ENCODE assay signal across 8 cellular contexts in genomic region chr3:113035387-113035982, GRCh38. TPM values are rescaled to one million over a fixed set of nuclear protein-coding genes. Genes with fewer than 3 reads are reported as not detected.
A peak's percentile ranks its signal among the peaks of the same experiment; 100 is the strongest.
DNase-seq lines count a peak whose midpoint lies in the region; ATAC-seq and TF ChIP-seq lines count a peak whose summit lies in the region.

No MANE protein-coding gene starts in this region.

- H3K9me3 Mint-ChIP-seq in CD8-positive, alpha-beta memory T cell, result no peaks in the 10 kb centered on the region
- no peaks in the 10 kb centered on the region for H3K9me3 Mint-ChIP-seq in activated T-cell treated with anti-CD3 and anti-CD28 coated beads, Interleukin-2, amount 50 U/mL, for 4 hours

- no peak overlapping the region for H3K27ac ChIP-seq in CD8-positive, alpha-beta memory T cell (ENCODE audit: low read depth, low read length)
- no peak overlapping the region for H3K27ac ChIP-seq in parathyroid adenoma

- ATAC-seq in GM18861 (IDR thresholded peaks at IDR 0.05; ENCODE audit: unreplicated experiment), result peak; percentile 75
- peak; percentile 77 for ATAC-seq in HG03442 (IDR thresholded peaks at IDR 0.05; ENCODE audit: unreplicated experiment)
- peak; percentile 63 to 77 for ATAC-seq in activated T-cell treated with anti-CD3 and anti-CD28 coated beads, Interleukin-2, amount 50 U/mL, for 4 hours
- ATAC-seq in HG03565 (IDR thresholded peaks at IDR 0.05; ENCODE audit: unreplicated experiment), result no peak

- no peaks in the 10 kb centered on the region for H3K36me3 ChIP-seq in CD8-positive, alpha-beta memory T cell (ENCODE audit: insufficient read depth, low read length)
- H3K36me3 ChIP-seq in parathyroid adenoma (ENCODE audit: control insufficient read depth, insufficient read depth, low read length), result no peaks in the 10 kb centered on the region

- no peak overlapping the region for H3K27ac Mint-ChIP-seq in CD8-positive, alpha-beta memory T cell

- no peaks in the 10 kb centered on the region for H3K27me3 ChIP-seq in CD8-positive, alpha-beta memory T cell (ENCODE audit: insufficient read depth, low read length, poor library complexity, severe bottlenecking)
- no peaks in the 10 kb centered on the region for H3K27me3 ChIP-seq in parathyroid adenoma (ENCODE audit: control insufficient read depth, insufficient read depth, low read length)

- POLR2A ChIA-PET in CD8-positive, alpha-beta memory T cell (lab: Charles Lee), result no interaction called here

- H3K4me1 ChIP-seq in CD8-positive, alpha-beta memory T cell (ENCODE audit: insufficient read depth, low read length), result no peaks in the 10 kb centered on the region
- no peaks in the 10 kb centered on the region for H3K4me1 ChIP-seq in parathyroid adenoma

- no peaks in the 10 kb centered on the region for H3K79me2 ChIP-seq in parathyroid adenoma

- H3K4me1 Mint-ChIP-seq in CD8-positive, alpha-beta memory T cell, result no peaks in the 10 kb centered on the region
- no peaks in the 10 kb centered on the region for H3K4me1 Mint-ChIP-seq in activated T-cell treated with anti-CD3 and anti-CD28 coated beads, Interleukin-2, amount 50 U/mL, for 4 hours (ENCODE audit: low read depth)

- TF ChIP-seq CTCF in parathyroid adenoma (IDR thresholded peaks at IDR 0.05), result peak; percentile 73

- no peak overlapping the region for H3K4me3 ChIP-seq in CD8-positive, alpha-beta memory T cell (ENCODE audit: low read length)
- H3K4me3 ChIP-seq in parathyroid adenoma (ENCODE audit: low read depth, low read length), result no peak overlapping the region

- H3K4me2 ChIP-seq in parathyroid adenoma (ENCODE audit: low read length), result no peak overlapping the region

- H3K36me3 Mint-ChIP-seq in CD8-positive, alpha-beta memory T cell, result peaks cover 0 to 1% (median 0%) of the 10 kb centered on the region in 3 donors
- H3K36me3 Mint-ChIP-seq in activated T-cell treated with anti-CD3 and anti-CD28 coated beads, Interleukin-2, amount 50 U/mL, for 4 hours (ENCODE audit: insufficient read depth), result no peaks in the 10 kb centered on the region

- H3K27me3 Mint-ChIP-seq in CD8-positive, alpha-beta memory T cell, result no peaks in the 10 kb centered on the region
- no peaks in the 10 kb centered on the region for H3K27me3 Mint-ChIP-seq in activated T-cell treated with anti-CD3 and anti-CD28 coated beads, Interleukin-2, amount 50 U/mL, for 4 hours (ENCODE audit: low read depth)

- peak in 3 of 5 donors; percentile 1 to 39 (median 24) for DNase-seq in CD8-positive, alpha-beta memory T cell
- DNase-seq in NCI-H748 treated with DMSO at 0.1 percent for 48 hours (lab: John Stamatoyannopoulos, UW) (peak; percentile 4), globus pallidus (ENCODE audit: low spot score) (peak; percentile 36)
- DNase-seq in activated T-cell treated with anti-CD3 and anti-CD28 coated beads, Interleukin-2, amount 50 U/mL, for 4 hours, result peak; percentile 10

- H2AFZ ChIP-seq in parathyroid adenoma, result no peak overlapping the region

- H3K4me3 Mint-ChIP-seq in CD8-positive, alpha-beta memory T cell, result no peak overlapping the region
- no peak overlapping the region for H3K4me3 Mint-ChIP-seq in activated T-cell treated with anti-CD3 and anti-CD28 coated beads, Interleukin-2, amount 50 U/mL, for 4 hours

- CTCF ChIA-PET in CD8-positive, alpha-beta memory T cell (lab: Charles Lee), result interaction anchor here (0.6 to 4.0 kb wide), 12 partner anchors 17 to 393 kb away, joined by 3 to 21 read pairs (median 3); partner anchors contain the start of gene GTPBP8

- no peaks in the 10 kb centered on the region for H3K9me3 ChIP-seq in CD8-positive, alpha-beta memory T cell (ENCODE audit: low read length)
- no peaks in the 10 kb centered on the region for H3K9me3 ChIP-seq in parathyroid adenoma (ENCODE audit: control insufficient read depth, low read length)

- no peak overlapping the region for H3K9ac ChIP-seq in parathyroid adenoma

RNA-seq across cellular contexts. Expression of gene GTPBP8, which starts 44.7 kb away (rescaled TPM):
- 10 to 100 TPM; 29.3 to 29.4 TPM for total RNA-seq in CD8-positive, alpha-beta memory T cell
- polyA plus RNA-seq in CD8-positive, alpha-beta memory T cell, result 23.9 TPM
- total RNA-seq in activated T-cell treated with anti-CD3 and anti-CD28 coated beads, Interleukin-2, amount 50 U/mL, for 4 hours, result 10 to 100 TPM; 28.1 to 28.4 (median 28.1) TPM
